Comparison of ENCODE assay signal across 10 cellular contexts in the genomic region with DNA sequence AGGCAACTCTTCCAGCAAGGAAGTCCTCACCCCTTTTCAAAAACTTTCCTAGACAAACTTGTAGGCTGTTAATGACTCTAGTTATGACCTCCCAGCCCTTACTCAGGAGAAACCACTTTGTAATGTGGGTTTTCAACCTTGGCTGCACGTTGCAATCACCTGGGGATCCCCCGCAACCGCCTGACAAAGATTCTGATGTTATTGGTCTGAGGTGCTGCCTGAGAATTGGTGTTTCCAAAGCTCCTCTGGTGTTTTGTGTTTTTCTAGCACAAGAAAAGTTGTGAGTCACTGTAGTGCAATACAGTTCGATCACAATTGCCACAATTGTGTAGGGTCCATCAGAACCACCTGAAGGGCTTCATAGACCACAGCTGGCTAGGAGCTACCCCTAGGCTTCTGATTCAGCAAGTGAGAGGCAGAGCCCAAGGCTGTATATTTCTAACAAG.
DNase-seq lines count a peak whose midpoint lies in the region; ATAC-seq lines count a peak whose summit lies in the region.
"Had no signal": no experiment of that assay in that cellular context is flagged by ENCODE, and none has a peak within 500 bp of the region (broad histone marks: within the 10 kb centered on the region; RNA-seq: fewer than 3 reads in every experiment).

No MANE protein-coding gene starts in this region.

- peaks cover 31% of the 10 kb centered on the region for H3K36me3 Mint-ChIP-seq in stimulated activated naive CD8-positive, alpha-beta T cell treated with anti-CD3 and anti-CD28 coated beads, Interleukin-15, Interleukin-2, amounts not matched to agents 100 ng/mL and 50 ng/mL, for 24 hours (ENCODE audit: low read depth)

- no peaks in the 10 kb centered on the region for H3K9me3 Mint-ChIP-seq in stimulated activated naive CD8-positive, alpha-beta T cell treated with anti-CD3 and anti-CD28 coated beads, Interleukin-15, Interleukin-2, amounts not matched to agents 100 ng/mL and 50 ng/mL, for 24 hours

- H3K27me3 Mint-ChIP-seq in stimulated activated naive CD8-positive, alpha-beta T cell treated with anti-CD3 and anti-CD28 coated beads, Interleukin-15, Interleukin-2, amounts not matched to agents 100 ng/mL and 50 ng/mL, for 24 hours, result no peaks in the 10 kb centered on the region

- H3K4me3 Mint-ChIP-seq in stimulated activated naive CD8-positive, alpha-beta T cell treated with anti-CD3 and anti-CD28 coated beads, Interleukin-15, Interleukin-2, amounts not matched to agents 100 ng/mL and 50 ng/mL, for 24 hours, result no peak overlapping the region

- ATAC-seq in GM21723 (IDR thresholded peaks at IDR 0.05; ENCODE audit: unreplicated experiment), result peak; percentile 66
- ATAC-seq in HG03460 (IDR thresholded peaks at IDR 0.05; ENCODE audit: unreplicated experiment), result peak; percentile 77
- ATAC-seq: Panc1 had no signal

- DNase-seq in stimulated activated CD4-positive, alpha-beta T cell treated with anti-CD3 and anti-CD28 coated beads, Interleukin-15, amount 100 ng/mL, for 24 hours, result peak; percentile 20
- no peak for DNase-seq in stimulated activated CD4-positive, alpha-beta T cell treated with anti-CD3 and anti-CD28 coated beads, Interleukin-4, amount 100 ng/mL, for 24 hours
- DNase-seq in NCI-H1930 (lab: John Stamatoyannopoulos, UW) (no peak), NCI-H1694 treated with DMSO at 0.1 percent for 48 hours (lab: John Stamatoyannopoulos, UW) (no peak), GM19238 (ENCODE audit: insufficient read length, low spot score) (no peak)
- DNase-seq: C1 segment of cervical spinal cord had no signal

- peaks cover 37% of the 10 kb centered on the region for H3K4me1 Mint-ChIP-seq in stimulated activated naive CD8-positive, alpha-beta T cell treated with anti-CD3 and anti-CD28 coated beads, Interleukin-15, Interleukin-2, amounts not matched to agents 100 ng/mL and 50 ng/mL, for 24 hours (ENCODE audit: low read depth)

- H3K27ac Mint-ChIP-seq in stimulated activated naive CD8-positive, alpha-beta T cell treated with anti-CD3 and anti-CD28 coated beads, Interleukin-15, Interleukin-2, amounts not matched to agents 100 ng/mL and 50 ng/mL, for 24 hours, result peak overlapping the region; percentile 74
